Comparison of ENCODE assay signal across 20 cellular contexts in genomic region chr10:78283069-78283682, GRCh38.
A peak's percentile ranks its signal among the peaks of the same experiment; 100 is the strongest.
DNase-seq lines count a peak whose midpoint lies in the region; ATAC-seq, FAIRE-seq and TF ChIP-seq lines count a peak whose summit lies in the region.
"Had no signal": no experiment of that assay in that cellular context is flagged by ENCODE, and none has a peak within 500 bp of the region (broad histone marks: within the 10 kb centered on the region; RNA-seq: fewer than 3 reads in every experiment).

No MANE protein-coding gene starts in this region.

- 67% methylated on average over 3 of the region's 3 CpGs; no CpG with 5 or more reads in 1 of the 2 experiments for WGBS in H1 (ENCODE audit: extremely low coverage in 1 of 2, insufficient coverage in 1 of 2, insufficient read length in 1 of 2, insufficient replicate concordance in 2 of 2, low coverage in 1 of 2, low lambda C conversion rate in 2 of 2, missing lambda C conversion rate in 1 of 2), 2 experiments
- 89 to 90% methylated on average over 3 of the region's 3 CpGs for WGBS in sigmoid colon, 2 donors

- peak; percentile 36 for FAIRE-seq in H1 (lab: Jason Lieb, UNC)
- FAIRE-seq: GM12892, H54 had no signal

- no peak overlapping the region for H2AFZ ChIP-seq in H1 (ENCODE audit: low read length)

- peak overlapping the region; percentile 72; the same call in 1 of the 2 replicates for H2BK20ac ChIP-seq in H1 (ENCODE audit: low read length)

- TF ChIP-seq CTCF in H1 (IDR thresholded peaks at IDR 0.05; ENCODE audit: control extremely low read depth in 1 of 3, insufficient read depth in 1 of 3, low read depth in 1 of 3, low read length in 3 of 3) (peak in 1 of 3 experiments; percentile 6; a peak in 1 of 4 replicates), mesothelial cell of epicardium (IDR thresholded peaks at IDR 0.05; ENCODE audit: unreplicated experiment) (no peak), sigmoid colon (IDR thresholded peaks at IDR 0.05) (no peak)

- H3K79me1 ChIP-seq in H1 (ENCODE audit: low read depth, low read length), result no peaks in the 10 kb centered on the region

- no peak overlapping the region for H2BK120ac ChIP-seq in H1 (replicated peaks; ENCODE audit: low read depth, low read length)

- TF ChIP-seq POLR2A in H1 (IDR thresholded peaks at IDR 0.05; ENCODE audit: control extremely low read depth in 1 of 2, low read depth in 2 of 2, low read length in 2 of 2) (no peak), sigmoid colon (IDR thresholded peaks at IDR 0.05) (no peak)

- H3K36me3 ChIP-seq in H7 (replicated peaks; ENCODE audit: control insufficient read depth, insufficient read depth, low read length) (no peaks in the 10 kb centered on the region), H1 (ENCODE audit: control insufficient read depth in 2 of 4, insufficient read depth in 4 of 4, low read length in 3 of 4) (no peaks in the 10 kb centered on the region), sigmoid colon (no peaks in the 10 kb centered on the region)
- H3K36me3 ChIP-seq: Peyer's patch had no signal

- H3K9ac ChIP-seq in H1 (replicated peaks in 1 of 4; ENCODE audit: extremely low read depth in 1 of 4, low read depth in 3 of 4, low read length in 3 of 4), result no peak overlapping the region

- no peaks in the 10 kb centered on the region for H3K36me3 Mint-ChIP-seq in mesothelial cell of epicardium

- H4K8ac ChIP-seq in H1 (ENCODE audit: extremely low read depth, insufficient read depth, low read length), result no peak overlapping the region

- H3K4me1 Mint-ChIP-seq in mesothelial cell of epicardium, result peaks cover 69% of the 10 kb centered on the region

- no peak overlapping the region for H4K91ac ChIP-seq in H1 (replicated peaks; ENCODE audit: insufficient read length, low read length)

- no peak for TF ChIP-seq RAD21 in H1 (IDR thresholded peaks at IDR 0.05 in 1 of 2, conservative IDR thresholded peaks at IDR 0.05 in 1 of 2; ENCODE audit: low read depth in 2 of 2, low read length in 2 of 2)

- ATAC-seq in GM19455 (IDR thresholded peaks at IDR 0.05; ENCODE audit: unreplicated experiment) (no peak), GM21423 (IDR thresholded peaks at IDR 0.05; ENCODE audit: unreplicated experiment) (no peak)

- no peaks in the 10 kb centered on the region for H3K79me2 ChIP-seq in H1 (ENCODE audit: control insufficient read depth in 1 of 2, insufficient read depth in 2 of 2, low read length in 2 of 2)

- H4K20me1 ChIP-seq in H1 (replicated peaks in 1 of 2; ENCODE audit: control insufficient read depth in 1 of 2, insufficient read depth in 2 of 2, low read length in 2 of 2), result no peaks in the 10 kb centered on the region

- H2BK12ac ChIP-seq in H1 (ENCODE audit: low read depth, low read length), result peak overlapping the region; percentile 22; the same call in 1 of the 2 replicates

- no peaks in the 10 kb centered on the region for H3K9me3 Mint-ChIP-seq in mesothelial cell of epicardium

- H3K23ac ChIP-seq in H1 (ENCODE audit: insufficient read length), result no peak overlapping the region

- peak overlapping the region; percentile 26 to 41; a peak in 3 of 4 replicates for H3K4me2 ChIP-seq in H1 (ENCODE audit: insufficient read depth in 1 of 2, low read depth in 2 of 2, low read length in 2 of 2)

- no peaks in the 10 kb centered on the region for H3K27me3 ChIP-seq in H7 (ENCODE audit: control insufficient read depth, insufficient read depth, low read length)
- no peaks in the 10 kb centered on the region; a peak in 1 of 7 replicates for H3K27me3 ChIP-seq in H1 (replicated peaks in 1 of 4; ENCODE audit: control insufficient read depth in 3 of 4, extremely low read depth in 1 of 4, insufficient read depth in 3 of 4, low read length in 3 of 4)
- H3K27me3 ChIP-seq in sigmoid colon, result no peaks in the 10 kb centered on the region
- H3K27me3 ChIP-seq: Peyer's patch had no signal

- H3K4ac ChIP-seq in H1 (replicated peaks; ENCODE audit: insufficient read length, low read depth, low read length), result no peak overlapping the region

- no peaks in the 10 kb centered on the region for H3K27me3 Mint-ChIP-seq in mesothelial cell of epicardium (ENCODE audit: low read depth)

- CTCF ChIA-PET in H1 (lab: Charles Lee; ENCODE audit: partially characterized antibody), result interaction anchor here (1.0 to 10.4 kb wide), 7 partner anchors 10 to 236 kb away, joined by 3 to 94 read pairs (median 4); no protein-coding TSS in a partner anchor

- H3K27ac ChIP-seq in H1 (ENCODE audit: low read depth, low read length), result no peak overlapping the region
- H3K27ac ChIP-seq in sigmoid colon, result no peak overlapping the region
- H3K27ac ChIP-seq: C4-2B, Peyer's patch, SK-N-MC had no signal

- H3K4me3 ChIP-seq in H7 (ENCODE audit: insufficient read depth, low read depth, low read length) (no peak overlapping the region), H1 (ENCODE audit: extremely low read depth in 1 of 4, insufficient read depth in 2 of 4, low read depth in 3 of 4, low read length in 4 of 4) (no peak overlapping the region), sigmoid colon (no peak overlapping the region)
- H3K4me3 ChIP-seq: Peyer's patch, SK-N-MC had no signal

- 0 out of 2 replicates have a peak overlapping the region, but pooled peaks have one; percentile 26 for H3K18ac ChIP-seq in H1 (ENCODE audit: extremely low read depth, low read length)

- peaks cover 0 to 13% (median 7%) of the 10 kb centered on the region in 4 experiments; a peak in 6 of 7 replicates for H3K4me1 ChIP-seq in H1 (replicated peaks in 1 of 4; ENCODE audit: control insufficient read depth in 3 of 4, insufficient read depth in 4 of 4, low read length in 3 of 4)
- no peaks in the 10 kb centered on the region for H3K4me1 ChIP-seq in sigmoid colon
- H3K4me1 ChIP-seq: Peyer's patch had no signal

- H2BK15ac ChIP-seq in H1 (ENCODE audit: low read length), result peak overlapping the region; percentile 13; the same call in 1 of the 2 replicates

- DNase-seq in H7 (peak; percentile 72), NCI-H146 treated with DMSO at 0.1 percent for 48 hours (lab: John Stamatoyannopoulos, UW; ENCODE audit: unreplicated experiment) (peak; percentile 13), H1 (ENCODE audit: low read depth in 1 of 2, low spot score in 2 of 2) (no peak), mesothelial cell of epicardium (ENCODE audit: low spot score in 2 of 2, unreplicated experiment in 2 of 2) (no peak), AG20443 (ENCODE audit: low spot score) (no peak), sigmoid colon (no peak)
- DNase-seq: DMS 273 treated with DMSO at 0.1 percent for 48 hours, KBM-7, MV-4-11, NCI-H1417, NCI-H2029 treated with DMSO at 0.1 percent for 48 hours, NCI-H510A, Peyer's patch, Right ventricle myocardium superior had no signal

- no peak overlapping the region for H2AK5ac ChIP-seq in H1 (ENCODE audit: low read depth, low read length)

- H3K27ac Mint-ChIP-seq in mesothelial cell of epicardium, result peak overlapping the region; percentile 69

- no peak overlapping the region for H3K14ac ChIP-seq in H1 (ENCODE audit: insufficient read length)

- intact Hi-C loops in sigmoid colon (cut with DNase I), result no loop called here

- H4K5ac ChIP-seq in H1 (ENCODE audit: insufficient read length, low read depth, low read length), result no peak overlapping the region

- H3K56ac ChIP-seq in H1 (replicated peaks; ENCODE audit: insufficient read length, low read depth, low read length), result no peak overlapping the region

- POLR2A ChIA-PET in H1 (lab: Charles Lee; ENCODE audit: partially characterized antibody), result interaction anchor here (1.0 to 1.6 kb wide), 2 partner anchors 8 to 240 kb away, joined by 3 to 4 read pairs; no protein-coding TSS in a partner anchor

- TF ChIP-seq EP300 in H1 (IDR thresholded peaks at IDR 0.05; ENCODE audit: borderline replicate concordance in 1 of 2, low read depth in 2 of 2, low read length in 2 of 2) (no peak), sigmoid colon (IDR thresholded peaks at IDR 0.05) (no peak)

- no peaks in the 10 kb centered on the region; the same call in 1 of the 2 replicates for H3K23me2 ChIP-seq in H1 (ENCODE audit: low read depth, low read length)

- H2BK5ac ChIP-seq in H1 (ENCODE audit: low read depth, low read length), result 0 out of 2 replicates have a peak overlapping the region, but pooled peaks have one; percentile 4

- H3K9me3 ChIP-seq in H1 (ENCODE audit: insufficient read depth in 2 of 2, low read depth in 1 of 2, low read length in 1 of 2) (no peaks in the 10 kb centered on the region), sigmoid colon (no peaks in the 10 kb centered on the region)
- H3K9me3 ChIP-seq: Peyer's patch had no signal

- H3K4me3 Mint-ChIP-seq in mesothelial cell of epicardium, result no peak overlapping the region

TF ChIP-seq in H1, 55 proteins besides CTCF, POLR2A, EP300 and RAD21:
- TF ChIP-seq TAF1 (IDR thresholded peaks at IDR 0.05; ENCODE audit: low read depth, low read length) (no peak), RFX5 (IDR thresholded peaks at IDR 0.05; ENCODE audit: borderline replicate concordance, low read depth, low read length) (no peak), NRF1 (IDR thresholded peaks at IDR 0.05; ENCODE audit: low read depth, low read length) (no peak), MAX (IDR thresholded peaks at IDR 0.05) (no peak), TEAD4 (IDR thresholded peaks at IDR 0.05; ENCODE audit: low read depth, low read length) (peak; percentile 87), CTBP2 (IDR thresholded peaks at IDR 0.05; ENCODE audit: borderline replicate concordance, insufficient read depth, insufficient read length, low read length) (peak; percentile 85), SIRT6 (IDR thresholded peaks at IDR 0.05; ENCODE audit: low read length) (no peak), HDAC2 (IDR thresholded peaks at IDR 0.05; ENCODE audit: borderline replicate concordance in 1 of 2, low read depth in 2 of 2, low read length in 2 of 2) (peak; percentile 24 to 38; a peak in 1 of 4 replicates)

Comparison
In these comparisons a context has a peak if more than half of its experiments do, and no peak if none do; other contexts are left out.
1. DNase-seq: peak in H7 (single experiment) and NCI-H146 treated with DMSO at 0.1 percent for 48 hours (single experiment); none in H1 (0 of 2), mesothelial cell of epicardium (0 of 2), AG20443 (single experiment) and sigmoid colon (single experiment).